8 cellular contexts compared by ENCODE assay signal in genomic region chr1:160993544-160993943, GRCh38.
A peak's percentile ranks its signal among the peaks of the same experiment; 100 is the strongest.
DNase-seq lines count a peak whose midpoint lies in the region; FAIRE-seq and TF ChIP-seq lines count a peak whose summit lies in the region.

No MANE protein-coding gene starts in this region.

- no peaks in the 10 kb centered on the region for H3K27me3 ChIP-seq in tibial artery

- peak; percentile 89 for FAIRE-seq in A204.1 (lab: Jason Lieb, UNC)

- no peak overlapping the region for H3K27ac ChIP-seq in tibial artery

- peaks cover 0 to 9% (median 0%) of the 10 kb centered on the region in 3 donors for H3K36me3 ChIP-seq in tibial artery

- DNase-seq in GM04504 (ENCODE audit: low read depth) (peak; percentile 55), RPMI8226 (peak; percentile 38), foreskin melanocyte (peak; percentile 56), tibial artery (no peak), GDM1 (lab: John Stamatoyannopoulos, UW) (no peak)
- DNase-seq in activated naive CD4-positive, alpha-beta T cell treated with anti-CD3 and anti-CD28 coated beads, Interleukin-2, amount 50 U/mL, for 16 hours, result no peak
- no peak for DNase-seq in stimulated activated CD4-positive, alpha-beta T cell treated with anti-CD3 and anti-CD28 coated beads, Interleukin-2, amount 100 ng/mL, for 24 hours

- no peaks in the 10 kb centered on the region for H3K9me3 ChIP-seq in tibial artery

- H3K4me3 ChIP-seq in tibial artery, result no peak overlapping the region

- no peaks in the 10 kb centered on the region for H3K4me1 ChIP-seq in tibial artery

- TF ChIP-seq CTCF in tibial artery (IDR thresholded peaks at IDR 0.05), result peak in 1 of 2 experiments; percentile 15

- intact Hi-C loops in tibial artery (cut with DNase I; ENCODE audit: low total_unique reads), result loop anchor here (10.0 kb wide), 1 partner anchor 101 kb away; the partner anchor contains the start of gene KLHDC9

Comparison
In these comparisons a context has a peak if more than half of its experiments do, and no peak if none do; other contexts are left out.
1. DNase-seq: peak in GM04504 (single experiment), RPMI8226 (single experiment) and foreskin melanocyte (single experiment); none in tibial artery (0 of 2), activated naive CD4-positive, alpha-beta T cell treated with anti-CD3 and anti-CD28 coated beads, Interleukin-2, amount 50 U/mL, for 16 hours (single experiment), stimulated activated CD4-positive, alpha-beta T cell treated with anti-CD3 and anti-CD28 coated beads, Interleukin-2, amount 100 ng/mL, for 24 hours (0 of 2) and GDM1 (single experiment).